In the genomic region with DNA sequence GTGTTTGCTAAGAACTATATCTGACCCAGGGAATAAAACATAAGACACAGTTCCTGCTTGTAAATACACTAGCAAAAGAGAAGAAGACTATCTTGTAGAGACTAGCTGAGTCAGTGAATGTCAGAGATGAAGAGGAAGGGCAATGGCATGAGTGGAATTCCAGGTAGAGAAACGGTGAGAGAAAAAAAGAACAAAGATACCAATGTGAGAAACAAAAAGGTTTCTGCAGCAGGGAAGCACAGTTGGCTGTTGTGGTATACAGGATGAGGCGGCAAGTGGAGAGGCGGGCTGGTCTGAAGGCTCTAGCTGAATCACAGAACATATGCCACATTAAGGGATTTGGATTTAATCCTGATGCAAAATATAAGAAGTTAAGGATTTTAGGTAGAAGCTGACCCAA, we compare ENCODE assay signal across 30 cellular contexts. TPM values are rescaled to one million over a fixed set of nuclear protein-coding genes. Genes with fewer than 3 reads are reported as not detected.
DNase-seq lines count a peak whose midpoint lies in the region; ATAC-seq and TF ChIP-seq lines count a peak whose summit lies in the region.
"Had no signal": no experiment of that assay in that cellular context is flagged by ENCODE, and none has a peak within 500 bp of the region (broad histone marks: within the 10 kb centered on the region; RNA-seq: fewer than 3 reads in every experiment).

No MANE protein-coding gene starts in this region.

- H4K91ac ChIP-seq in H9 (ENCODE audit: insufficient read length, low read depth, low read length), result no peak overlapping the region

- no peak overlapping the region for H2BK15ac ChIP-seq in H9 (ENCODE audit: low read depth, low read length)

- H4K20me1 ChIP-seq in H9 (ENCODE audit: control insufficient read depth, insufficient read depth, insufficient read length), result no peaks in the 10 kb centered on the region
- H4K20me1 ChIP-seq in OCI-LY7 (ENCODE audit: insufficient read depth, low read length), result no peaks in the 10 kb centered on the region

- no peaks in the 10 kb centered on the region for H3K79me2 ChIP-seq in H9 (ENCODE audit: insufficient read depth, low read length)
- H3K79me2 ChIP-seq in OCI-LY7 (ENCODE audit: insufficient read depth, low read depth, low read length), result no peaks in the 10 kb centered on the region
- no peaks in the 10 kb centered on the region for H3K79me2 ChIP-seq in parathyroid adenoma

- H3K36me3 Mint-ChIP-seq in H9 (ENCODE audit: insufficient read depth in 1 of 3, low read depth in 3 of 3) (no peaks in the 10 kb centered on the region), endodermal cell (ENCODE audit: low read depth) (no peaks in the 10 kb centered on the region), progenitor cell of endocrine pancreas (ENCODE audit: insufficient read depth) (no peaks in the 10 kb centered on the region)
- H3K36me3 Mint-ChIP-seq: T-cell had no signal

- H3K4me1 ChIP-seq in H9 (ENCODE audit: insufficient read depth, low read length) (no peaks in the 10 kb centered on the region), OCI-LY7 (ENCODE audit: insufficient read depth, low read length, poor library complexity, severe bottlenecking) (peaks cover 26% of the 10 kb centered on the region), endodermal cell (ENCODE audit: control insufficient read depth, insufficient read depth, low read length) (no peaks in the 10 kb centered on the region), parathyroid adenoma (no peaks in the 10 kb centered on the region)
- H3K4me1 ChIP-seq: SJSA1, suprapubic skin had no signal

- no peaks in the 10 kb centered on the region for H3K9me2 ChIP-seq in OCI-LY7 (ENCODE audit: insufficient read depth, low read length)

- no peak overlapping the region for H3K27ac ChIP-seq in H9 (ENCODE audit: insufficient read length, low read depth, low read length)
- no peak overlapping the region for H3K27ac ChIP-seq in OCI-LY7 (ENCODE audit: low read depth, low read length, poor library complexity, severe bottlenecking)
- H3K27ac ChIP-seq in endodermal cell (ENCODE audit: low read depth, low read length), result no peak overlapping the region
- H3K27ac ChIP-seq in parathyroid adenoma, result no peak overlapping the region
- H3K27ac ChIP-seq: esophagus squamous epithelium, heart left ventricle, SJSA1, skin epidermis, suprapubic skin had no signal

- H2BK12ac ChIP-seq in H9 (ENCODE audit: insufficient read length, low read depth, low read length), result no peak overlapping the region

- H3K4ac ChIP-seq in H9 (ENCODE audit: low read depth, low read length), result no peak overlapping the region

- H3K18ac ChIP-seq in H9 (ENCODE audit: insufficient read length, low read depth, low read length), result no peak overlapping the region

- no peak overlapping the region for H4K5ac ChIP-seq in H9 (ENCODE audit: insufficient read length, low read depth, low read length)

- no peak overlapping the region for H2AK5ac ChIP-seq in H9 (ENCODE audit: insufficient read length, low read length)

- H3K27me3 Mint-ChIP-seq in H9 (ENCODE audit: low read depth) (no peaks in the 10 kb centered on the region), endodermal cell (ENCODE audit: insufficient read depth) (no peaks in the 10 kb centered on the region), progenitor cell of endocrine pancreas (no peaks in the 10 kb centered on the region)
- H3K27me3 Mint-ChIP-seq: T-cell had no signal

- ATAC-seq in HG03457 (IDR thresholded peaks at IDR 0.05; ENCODE audit: unreplicated experiment), result no peak
- ATAC-seq: activated T-cell treated with anti-CD3 and anti-CD28 coated beads, Interleukin-2, amount 50 U/mL, for 4 hours; heart left ventricle; T-cell had no signal

- H3K4me3 ChIP-seq in OCI-LY7 (ENCODE audit: low read depth, low read length, poor library complexity, severe bottlenecking) (no peak overlapping the region), endodermal cell (ENCODE audit: low read length) (no peak overlapping the region), parathyroid adenoma (ENCODE audit: low read depth, low read length) (no peak overlapping the region)
- H3K4me3 ChIP-seq: esophagus squamous epithelium, heart left ventricle, lung, SJSA1, skin epidermis, suprapubic skin had no signal

- no peak overlapping the region for H2BK5ac ChIP-seq in H9 (ENCODE audit: insufficient read length, low read length)

- no peaks in the 10 kb centered on the region for H3K23me2 ChIP-seq in H9 (ENCODE audit: insufficient read length, low read depth, low read length, poor library complexity, severe bottlenecking)

- H3K56ac ChIP-seq in H9 (ENCODE audit: insufficient read length, low read depth, low read length), result no peak overlapping the region

- no CpG with 5 or more reads among the region's 3 CpGs for WGBS in H9 (ENCODE audit: extremely low coverage, insufficient read length, low lambda C conversion rate)
- 66 to 100% methylated on average over 2 to 3 of the region's 3 CpGs for WGBS in endodermal cell (ENCODE audit: insufficient coverage in 1 of 2, insufficient read length in 1 of 2), 2 experiments

- H3K9me3 Mint-ChIP-seq in H9, result no peaks in the 10 kb centered on the region
- no peaks in the 10 kb centered on the region for H3K9me3 Mint-ChIP-seq in endodermal cell
- no peaks in the 10 kb centered on the region for H3K9me3 Mint-ChIP-seq in progenitor cell of endocrine pancreas (ENCODE audit: low read depth)
- H3K9me3 Mint-ChIP-seq: activated T-cell treated with anti-CD3 and anti-CD28 coated beads, Interleukin-2, amount 50 U/mL, for 4 hours; T-cell had no signal

- H3K79me1 ChIP-seq in H9 (ENCODE audit: insufficient read depth, low read depth, low read length, poor library complexity, severe bottlenecking), result no peaks in the 10 kb centered on the region

- H3K27me3 ChIP-seq in H9 (ENCODE audit: insufficient read depth, low read length), result no peaks in the 10 kb centered on the region
- no peaks in the 10 kb centered on the region for H3K27me3 ChIP-seq in endodermal cell (ENCODE audit: control insufficient read depth, insufficient read depth, low read length, poor library complexity, severe bottlenecking)
- H3K27me3 ChIP-seq in parathyroid adenoma (ENCODE audit: control insufficient read depth, insufficient read depth, low read length), result no peaks in the 10 kb centered on the region
- H3K27me3 ChIP-seq: esophagus squamous epithelium, heart left ventricle, SJSA1, suprapubic skin had no signal

- H2BK20ac ChIP-seq in H9 (ENCODE audit: low read depth, low read length, poor library complexity, severe bottlenecking), result no peak overlapping the region

- BruUV-seq in OCI-LY7 (replicated peaks; lab: Mats Ljungman, UMichigan), result no TSS peak

- no peak overlapping the region for H3K9ac ChIP-seq in H9 (ENCODE audit: extremely low read depth, insufficient read length, low read length)
- H3K9ac ChIP-seq in endodermal cell (ENCODE audit: extremely low read depth, low read length, poor library complexity, severe bottlenecking), result no peak overlapping the region
- H3K9ac ChIP-seq in parathyroid adenoma, result no peak overlapping the region

- H3K9me3 ChIP-seq in H9 (ENCODE audit: control insufficient read depth, low read depth, low read length) (no peaks in the 10 kb centered on the region), OCI-LY7 (ENCODE audit: low read length) (no peaks in the 10 kb centered on the region), endodermal cell (ENCODE audit: control insufficient read depth, low read length) (no peaks in the 10 kb centered on the region), parathyroid adenoma (ENCODE audit: control insufficient read depth, low read length) (no peaks in the 10 kb centered on the region)
- H3K9me3 ChIP-seq: esophagus squamous epithelium, heart left ventricle, SJSA1, suprapubic skin had no signal

- H3K23ac ChIP-seq in H9 (ENCODE audit: insufficient read length, low read depth, low read length), result no peak overlapping the region

- H3K4me3 Mint-ChIP-seq in H9 (no peak overlapping the region), endodermal cell (no peak overlapping the region), progenitor cell of endocrine pancreas (ENCODE audit: low read depth) (no peak overlapping the region)
- H3K4me3 Mint-ChIP-seq: activated T-cell treated with anti-CD3 and anti-CD28 coated beads, Interleukin-2, amount 50 U/mL, for 4 hours; nephron progenitor cell; T-cell had no signal

- no peak overlapping the region for H2BK120ac ChIP-seq in H9 (ENCODE audit: low read depth, low read length, poor library complexity, severe bottlenecking)

- POLR2A ChIA-PET in OCI-LY7 (lab: Charles Lee), result interaction anchor here (0.8 to 2.5 kb wide), 6 partner anchors 19 to 293 kb away, joined by 3 to 17 read pairs (median 3); no protein-coding TSS in a partner anchor

- no peak overlapping the region for H2AFZ ChIP-seq in H9 (ENCODE audit: low read length)
- H2AFZ ChIP-seq in OCI-LY7 (ENCODE audit: low read length), result 0 out of 2 replicates have a peak overlapping the region, but pooled peaks have one; percentile 4
- peak overlapping the region; percentile 8 for H2AFZ ChIP-seq in parathyroid adenoma

- intact Hi-C loops in OCI-LY7 (cut with micrococcal nuclease; ENCODE audit: unreplicated experiment), result loop anchor here (5.0 kb wide), 1 partner anchor 82 kb away; no protein-coding TSS in a partner anchor

- CTCF ChIA-PET in OCI-LY7 (lab: Charles Lee; ENCODE audit: unreplicated experiment), result interaction anchor here (0.5 kb wide), 1 partner anchor 230 kb away, joined by 3 read pairs; no protein-coding TSS in a partner anchor

- H3T11ph ChIP-seq in H9 (ENCODE audit: low read length), result no peak overlapping the region

- no peak overlapping the region for H4K8ac ChIP-seq in H9 (replicated peaks; ENCODE audit: insufficient read length, low read depth, low read length)

- DNase-seq in H9 (no peak), OCI-LY7 (ENCODE audit: low spot score) (no peak), endodermal cell (peak; percentile 58), putamen (ENCODE audit: low spot score) (no peak), progenitor cell of endocrine pancreas (ENCODE audit: low spot score, unreplicated experiment) (no peak), NCI-H1092 treated with DMSO at 0.1 percent for 48 hours (lab: John Stamatoyannopoulos, UW) (no peak)
- DNase-seq: activated gamma-delta T cell; activated T-cell treated with anti-CD3 and anti-CD28 coated beads, Interleukin-2, amount 50 U/mL, for 4 hours; C1 segment of cervical spinal cord; COR-L47; dermis blood vessel endothelial cell; DMS79; esophagus squamous epithelium; foreskin melanocyte; GF-D8; heart left ventricle; kidney glomerular epithelial cell; NCI-H1417; NCI-H2081; NCI-H226; nephron progenitor cell; retina; stimulated activated naive CD4-positive, alpha-beta T cell; T-cell had no signal

- H3K4me1 Mint-ChIP-seq in H9, result peaks cover 8% of the 10 kb centered on the region in 2 experiments
- H3K4me1 Mint-ChIP-seq in endodermal cell, result peaks cover 6% of the 10 kb centered on the region
- peaks cover 4% of the 10 kb centered on the region for H3K4me1 Mint-ChIP-seq in progenitor cell of endocrine pancreas (ENCODE audit: low read depth)
- H3K4me1 Mint-ChIP-seq: nephron progenitor cell had no signal

- H3K4me2 ChIP-seq in H9 (ENCODE audit: insufficient read depth, insufficient read length, low read length), result no peak overlapping the region
- H3K4me2 ChIP-seq in OCI-LY7 (ENCODE audit: low read length), result no peak overlapping the region
- no peak overlapping the region for H3K4me2 ChIP-seq in parathyroid adenoma (ENCODE audit: low read length)

- H3K36me3 ChIP-seq in OCI-LY7 (ENCODE audit: insufficient read depth, low read length) (no peaks in the 10 kb centered on the region), endodermal cell (ENCODE audit: control insufficient read depth, insufficient read depth, low read length) (no peaks in the 10 kb centered on the region), parathyroid adenoma (ENCODE audit: control insufficient read depth, insufficient read depth, low read length) (no peaks in the 10 kb centered on the region)
- H3K36me3 ChIP-seq: esophagus squamous epithelium, heart left ventricle, SJSA1, suprapubic skin had no signal

- no peak overlapping the region for H3K14ac ChIP-seq in H9 (ENCODE audit: insufficient read depth, low read length)

- TF ChIP-seq CTCF in H9 (conservative IDR thresholded peaks at IDR 0.05) (no peak), OCI-LY7 (conservative IDR thresholded peaks at IDR 0.05; ENCODE audit: low read length) (no peak), endodermal cell (conservative IDR thresholded peaks at IDR 0.05) (no peak), parathyroid adenoma (IDR thresholded peaks at IDR 0.05) (no peak), progenitor cell of endocrine pancreas (IDR thresholded peaks at IDR 0.05; ENCODE audit: unreplicated experiment) (no peak)

- H3K27ac Mint-ChIP-seq in H9 (peak overlapping the region in 2 of 3 experiments; percentile 7 to 18; a peak in 2 of 7 replicates), endodermal cell (no peak overlapping the region), progenitor cell of endocrine pancreas (no peak overlapping the region)
- H3K27ac Mint-ChIP-seq: nephron progenitor cell, T-cell had no signal

RNA-seq across cellular contexts. Expression of a gene that starts 17.1 kb away (rescaled TPM):
- 37.2 and 37.6 TPM in 2 replicates for total RNA-seq in H9 (2021)
- 94.7 and 96.5 TPM in 2 replicates for total RNA-seq in OCI-LY7 (2014; rRNA removed; shearing (Covaris generic))
- 121 and 144 TPM in 2 replicates for total RNA-seq in OCI-LY7 (2022)
- total RNA-seq in endodermal cell, result 10 to 100 TPM; 62.5 to 94.2 TPM
- polyA plus RNA-seq in endodermal cell (2013, experiment 1 of 2), result 65.3 TPM
- 75.6 TPM for polyA plus RNA-seq in endodermal cell (2013, experiment 2 of 2)
- total RNA-seq in progenitor cell of endocrine pancreas, result 64.2 and 67.6 TPM in 2 replicates

Comparison
In these comparisons a context has a peak if more than half of its experiments do, and no peak if none do; other contexts are left out.
1. H3K27ac Mint-ChIP-seq: peak in H9 (2 of 3); none in endodermal cell (single experiment) and progenitor cell of endocrine pancreas (single experiment).